Comparison of ENCODE assay signal across 15 cellular contexts in the genomic region with DNA sequence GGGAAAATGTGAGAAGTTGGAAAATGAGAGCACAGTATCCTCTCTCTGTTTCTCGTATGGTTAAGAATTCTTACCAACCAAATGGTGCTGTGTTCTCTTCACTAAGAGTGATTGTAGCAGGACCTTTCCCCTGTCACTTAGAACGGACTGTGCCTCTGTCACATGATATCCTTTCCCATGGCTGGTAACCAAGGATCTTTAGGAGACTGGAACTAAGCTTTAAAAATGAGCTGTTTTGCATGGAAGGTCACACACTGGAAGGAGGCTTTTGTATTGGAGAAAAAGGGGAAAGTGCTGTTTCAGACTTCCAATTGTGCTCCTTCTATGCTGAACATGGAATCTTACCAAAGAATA.
DNase-seq lines count a peak whose midpoint lies in the region; ATAC-seq lines count a peak whose summit lies in the region.
"Had no signal": no experiment of that assay in that cellular context is flagged by ENCODE, and none has a peak within 500 bp of the region (broad histone marks: within the 10 kb centered on the region; RNA-seq: fewer than 3 reads in every experiment).

No MANE protein-coding gene starts in this region.

- no peaks in the 10 kb centered on the region for H3K27me3 Mint-ChIP-seq in immature natural killer cell (ENCODE audit: low read depth in 3 of 3)

- intact Hi-C loops in sciatic nerve (cut with DNase I) = loop anchor here (5.0 kb wide), 1 partner anchor 1330 kb away; no protein-coding TSS in a partner anchor

- no peaks in the 10 kb centered on the region for H3K9me3 Mint-ChIP-seq in immature natural killer cell
- H3K9me3 Mint-ChIP-seq: activated CD8-positive, alpha-beta T cell treated with anti-CD3 and anti-CD28 coated beads for 36 hours; T-helper 1 cell treated with Interleukin-12 subunit alpha and Interleukin-12 subunit beta and Interleukin-4 antibody, amounts not matched to agents 30 μg/mL and 1 μg/mL, for 36 hours had no signal

- H3K4me1 Mint-ChIP-seq in immature natural killer cell = peaks cover 0 to 3% of the 10 kb centered on the region in 2 donors

- ATAC-seq in sciatic nerve = peak; percentile 42
- ATAC-seq: activated CD8-positive, alpha-beta T cell treated with anti-CD3 and anti-CD28 coated beads for 36 hours had no signal

- peak; percentile 26 for DNase-seq in LHCN-M2 (ENCODE audit: low read depth)
- peak; percentile 91 for DNase-seq in medulla oblongata (ENCODE audit: extremely low spot score)
- no peak for DNase-seq in sciatic nerve (ENCODE audit: low spot score)
- no peak for DNase-seq in immature natural killer cell
- no peak for DNase-seq in activated CD4-positive, CD25-positive, alpha-beta regulatory T cell (lab: John Stamatoyannopoulos, UW)
- DNase-seq in kidney tubule cell (ENCODE audit: low spot score) = no peak
- DNase-seq in GOT3 (lab: John Stamatoyannopoulos, UW) = no peak
- DNase-seq: activated CD8-positive, alpha-beta T cell treated with anti-CD3 and anti-CD28 coated beads for 36 hours; colonic mucosa; kidney; MG63; NCI-H2227 treated with DMSO at 0.1 percent for 48 hours had no signal

- peak overlapping the region; percentile 67 for H3K27ac ChIP-seq in cingulate gyrus (ENCODE audit: low read depth, low read length)
- H3K27ac ChIP-seq: colonic mucosa, HL-60 had no signal

- no peak overlapping the region for H3K4me3 Mint-ChIP-seq in immature natural killer cell
- H3K4me3 Mint-ChIP-seq: activated CD8-positive, alpha-beta T cell treated with anti-CD3 and anti-CD28 coated beads for 36 hours; T-helper 1 cell treated with Interleukin-12 subunit alpha and Interleukin-12 subunit beta and Interleukin-4 antibody, amounts not matched to agents 30 μg/mL and 1 μg/mL, for 36 hours had no signal

- H3K36me3 Mint-ChIP-seq in immature natural killer cell = peaks cover 0 to 9% (median 4%) of the 10 kb centered on the region in 3 donors

- no peak overlapping the region for H3K27ac Mint-ChIP-seq in immature natural killer cell
- H3K27ac Mint-ChIP-seq: activated CD8-positive, alpha-beta T cell treated with anti-CD3 and anti-CD28 coated beads for 36 hours; T-helper 1 cell treated with Interleukin-12 subunit alpha and Interleukin-12 subunit beta and Interleukin-4 antibody, amounts not matched to agents 30 μg/mL and 1 μg/mL, for 36 hours had no signal

Comparison
In these comparisons a context has a peak if more than half of its experiments do, and no peak if none do; other contexts are left out.
1. DNase-seq: peak in LHCN-M2 (single experiment) and medulla oblongata (single experiment); none in sciatic nerve (single experiment), immature natural killer cell (0 of 3), activated CD4-positive, CD25-positive, alpha-beta regulatory T cell (0 of 4), kidney tubule cell (single experiment) and GOT3 (single experiment).